ENCODE assay signal across 28 cellular contexts in genomic region chr1:53255031-53255430, GRCh38. TPM values are rescaled to one million over a fixed set of nuclear protein-coding genes. Genes with fewer than 3 reads are reported as not detected.
DNase-seq lines count a peak whose midpoint lies in the region; ATAC-seq, FAIRE-seq and TF ChIP-seq lines count a peak whose summit lies in the region.
"Had no signal": no experiment of that assay in that cellular context is flagged by ENCODE, and none has a peak within 500 bp of the region (broad histone marks: within the 10 kb centered on the region; RNA-seq: fewer than 3 reads in every experiment).

No MANE protein-coding gene starts in this region.

- H4K20me1 ChIP-seq in keratinocyte (ENCODE audit: control insufficient read depth, extremely low read depth, insufficient read depth, low read length), result no peaks in the 10 kb centered on the region

- no peaks in the 10 kb centered on the region for H3K9me1 ChIP-seq in keratinocyte (ENCODE audit: control insufficient read depth, extremely low read depth, insufficient read depth, low read length)

- H3K36me3 ChIP-seq in BJ (ENCODE audit: control insufficient read depth, insufficient read depth, low read length), result no peaks in the 10 kb centered on the region
- peaks cover 13% of the 10 kb centered on the region for H3K36me3 ChIP-seq in bronchial epithelial cell (ENCODE audit: control insufficient read depth, insufficient read depth, low read length)
- peaks cover 13 to 35% of the 10 kb centered on the region in 2 experiments for H3K36me3 ChIP-seq in keratinocyte (ENCODE audit: control insufficient read depth in 2 of 2, extremely low read depth in 1 of 2, insufficient read depth in 2 of 2, low read length in 2 of 2)
- H3K36me3 ChIP-seq: cardiac muscle cell, uterus had no signal

- H3K27ac Mint-ChIP-seq in activated CD4-positive, alpha-beta T cell treated with anti-CD3 and anti-CD28 coated beads, Interleukin-2, amount 10 ng/mL, durations not matched to agents 24 days and 14 days, result no peak overlapping the region
- H3K27ac Mint-ChIP-seq: dendritic cell treated with granulocyte-macrophage colony-stimulating factor and Interleukin-4, amounts not matched to agents 40 ng/mL and 50 ng/mL, for 4 days; T-helper 1 cell treated with Interleukin-12 subunit alpha and Interleukin-12 subunit beta and Interleukin-4 antibody, amounts not matched to agents 30 μg/mL and 1 μg/mL, for 36 hours had no signal

- no peak overlapping the region for H3K4me2 ChIP-seq in keratinocyte (ENCODE audit: control insufficient read depth, extremely low read depth, insufficient read depth, low read depth, low read length)

- POLR2A ChIA-PET in BJ (lab: Charles Lee), result no interaction called here

- H3K79me2 ChIP-seq in keratinocyte (ENCODE audit: control insufficient read depth, insufficient read depth, low read length), result no peaks in the 10 kb centered on the region

- H3K9me3 Mint-ChIP-seq in activated CD4-positive, alpha-beta T cell treated with anti-CD3 and anti-CD28 coated beads, Interleukin-2, amount 10 ng/mL, durations not matched to agents 24 days and 14 days, result no peaks in the 10 kb centered on the region
- H3K9me3 Mint-ChIP-seq: activated T-cell treated with anti-CD3 and anti-CD28 coated beads, Interleukin-2, amount 50 U/mL, for 4 hours; CD14-positive monocyte; dendritic cell treated with granulocyte-macrophage colony-stimulating factor and Interleukin-4, amounts not matched to agents 40 ng/mL and 50 ng/mL, for 4 days; naive B cell; T-helper 1 cell treated with Interleukin-12 subunit alpha and Interleukin-12 subunit beta and Interleukin-4 antibody, amounts not matched to agents 30 μg/mL and 1 μg/mL, for 36 hours had no signal

- H3K4me1 ChIP-seq in keratinocyte (ENCODE audit: control insufficient read depth, extremely low read depth, insufficient read depth, low read length), result no peaks in the 10 kb centered on the region
- H3K4me1 ChIP-seq: SJSA1, uterus had no signal

- intact Hi-C loops in activated CD4-positive, alpha-beta T cell treated with anti-CD3 and anti-CD28 coated beads, Interleukin-2, amount 10 ng/mL, durations not matched to agents 24 days and 14 days (cut with micrococcal nuclease), result no loop called here

- H3K9ac ChIP-seq in keratinocyte (ENCODE audit: control insufficient read depth, extremely low read depth, insufficient read depth, low read length), result no peak overlapping the region

- H3K27me3 ChIP-seq in BJ (ENCODE audit: control insufficient read depth, insufficient read depth, low read length), result no peaks in the 10 kb centered on the region
- H3K27me3 ChIP-seq in bronchial epithelial cell (ENCODE audit: control insufficient read depth, insufficient read depth, low read length), result no peaks in the 10 kb centered on the region
- no peaks in the 10 kb centered on the region for H3K27me3 ChIP-seq in keratinocyte (ENCODE audit: control insufficient read depth, extremely low read depth, insufficient read depth, low read length)
- H3K27me3 ChIP-seq: cardiac muscle cell, SJSA1, uterus had no signal

- TF ChIP-seq CTCF in BJ (IDR thresholded peaks at IDR 0.05; ENCODE audit: insufficient read depth, low read depth, low read length), result peak; percentile 24; the same call in 1 of the 2 replicates
- peak; percentile 18 for TF ChIP-seq CTCF in HFF-Myc (IDR thresholded peaks at IDR 0.05; ENCODE audit: low read depth, low read length, missing control alignments)
- peak; percentile 8 for TF ChIP-seq CTCF in bronchial epithelial cell (IDR thresholded peaks at IDR 0.05; ENCODE audit: insufficient read depth, low read length, severe bottlenecking)
- peak in 2 of 3 experiments; percentile 20 to 21 for TF ChIP-seq CTCF in keratinocyte (optimal IDR thresholded peaks at IDR 0.05 in 1 of 3, IDR thresholded peaks at IDR 0.05 in 1 of 3, conservative IDR thresholded peaks at IDR 0.05 in 1 of 3; ENCODE audit: extremely low read depth in 1 of 3, insufficient read depth in 2 of 3, low read length in 3 of 3)

- DNase-seq in BJ (ENCODE audit: low read depth) (no peak), HFF-Myc (ENCODE audit: extremely low read depth, low read depth) (no peak), bronchial epithelial cell (ENCODE audit: low read depth) (no peak), keratinocyte (ENCODE audit: low read depth, low spot score) (no peak), NCI-H146 (lab: John Stamatoyannopoulos, UW) (no peak)
- DNase-seq in activated naive CD4-positive, alpha-beta T cell treated with anti-CD3 and anti-CD28 coated beads, Interleukin-2, amount 50 U/mL, for 16 hours, result no peak
- DNase-seq in activated CD4-positive, alpha-beta T cell treated with anti-CD3 and anti-CD28 coated beads, Interleukin-2, amount 10 ng/mL, durations not matched to agents 24 days and 14 days, result no peak
- DNase-seq: activated naive CD4-positive, alpha-beta T cell treated with Interleukin-2 at 50 U/mL for 16 hours; activated T-cell treated with anti-CD3 and anti-CD28 coated beads, Interleukin-2, amount 50 U/mL, for 4 hours; amygdala; EL; glutamatergic neuron; KBM-7; mesendoderm; naive B cell; NCI-H2171; NCI-H524 treated with DMSO at 0.1 percent for 48 hours; retina; stimulated activated CD4-positive, alpha-beta T cell treated with anti-CD3 and anti-CD28 coated beads, Interleukin-4, amount 100 ng/mL, for 1 hour; stimulated activated naive CD4-positive, alpha-beta T cell; uterus had no signal

- H3K4me3 ChIP-seq in BJ (ENCODE audit: low read depth, low read length) (no peak overlapping the region), HFF-Myc (replicated peaks; ENCODE audit: low read depth, low read length) (no peak overlapping the region), bronchial epithelial cell (ENCODE audit: low read depth, low read length) (no peak overlapping the region), keratinocyte (ENCODE audit: control insufficient read depth in 2 of 3, extremely low read depth in 1 of 3, insufficient read depth in 2 of 3, low read depth in 1 of 3, low read length in 3 of 3) (no peak overlapping the region)
- H3K4me3 ChIP-seq: cardiac muscle cell, SJSA1, uterus had no signal

- H3K4me3 Mint-ChIP-seq in activated CD4-positive, alpha-beta T cell treated with anti-CD3 and anti-CD28 coated beads, Interleukin-2, amount 10 ng/mL, durations not matched to agents 24 days and 14 days, result no peak overlapping the region
- H3K4me3 Mint-ChIP-seq: activated T-cell treated with anti-CD3 and anti-CD28 coated beads, Interleukin-2, amount 50 U/mL, for 4 hours; CD14-positive monocyte; dendritic cell treated with granulocyte-macrophage colony-stimulating factor and Interleukin-4, amounts not matched to agents 40 ng/mL and 50 ng/mL, for 4 days; naive B cell; T-helper 1 cell treated with Interleukin-12 subunit alpha and Interleukin-12 subunit beta and Interleukin-4 antibody, amounts not matched to agents 30 μg/mL and 1 μg/mL, for 36 hours had no signal

- FAIRE-seq in bronchial epithelial cell (lab: Jason Lieb, UNC) (no peak), keratinocyte (lab: Jason Lieb, UNC) (no peak)
- FAIRE-seq: endometrium had no signal

- no peaks in the 10 kb centered on the region for H3K9me3 ChIP-seq in keratinocyte (ENCODE audit: control insufficient read depth, low read depth, low read length)
- H3K9me3 ChIP-seq: SJSA1, uterus had no signal

- H2AFZ ChIP-seq in keratinocyte (ENCODE audit: control insufficient read depth, low read length), result no peak overlapping the region

- CTCF ChIA-PET in BJ (lab: Yijun Ruan, JAX), result no interaction called here

- no peaks in the 10 kb centered on the region for H3K27me3 Mint-ChIP-seq in activated CD4-positive, alpha-beta T cell treated with anti-CD3 and anti-CD28 coated beads, Interleukin-2, amount 10 ng/mL, durations not matched to agents 24 days and 14 days
- H3K27me3 Mint-ChIP-seq: dendritic cell treated with granulocyte-macrophage colony-stimulating factor and Interleukin-4, amounts not matched to agents 40 ng/mL and 50 ng/mL, for 4 days; naive B cell had no signal

- no peaks in the 10 kb centered on the region for H3K4me1 Mint-ChIP-seq in activated CD4-positive, alpha-beta T cell treated with anti-CD3 and anti-CD28 coated beads, Interleukin-2, amount 10 ng/mL, durations not matched to agents 24 days and 14 days
- H3K4me1 Mint-ChIP-seq: CD14-positive monocyte, naive B cell had no signal

- dilution Hi-C loops in keratinocyte (cut with MboI; ENCODE audit: extremely low pct_ligation_motif_present, low sequenced_read_pairs), result no loop called here

- H3K27ac ChIP-seq in keratinocyte (ENCODE audit: control insufficient read depth, insufficient read depth, low read length), result no peak overlapping the region
- H3K27ac ChIP-seq: SJSA1, uterus had no signal

- no peak for ATAC-seq in HG03025 (IDR thresholded peaks at IDR 0.05; ENCODE audit: low FRiP score, unreplicated experiment)
- ATAC-seq: activated T-cell treated with anti-CD3 and anti-CD28 coated beads, Interleukin-2, amount 50 U/mL, for 4 hours had no signal

- peaks cover 64% of the 10 kb centered on the region for H3K36me3 Mint-ChIP-seq in activated CD4-positive, alpha-beta T cell treated with anti-CD3 and anti-CD28 coated beads, Interleukin-2, amount 10 ng/mL, durations not matched to agents 24 days and 14 days (ENCODE audit: low read depth)
- H3K36me3 Mint-ChIP-seq: naive B cell had no signal

RNA-seq across cellular contexts. Expression of gene MAGOH, which starts 16.7 kb away (rescaled TPM):
- 3.9 and 24.9 TPM in 2 replicates for polyA plus RNA-seq in BJ (2011; rRNA removed)
- polyA minus RNA-seq in BJ (2011; rRNA and poly(A)+ RNA removed), result 23.6 and 23.7 TPM in 2 replicates
- total RNA-seq in bronchial epithelial cell, result 33.7 and 53.1 TPM in 2 replicates
- polyA plus RNA-seq in keratinocyte, result 26.7 to 104 TPM (median 44.5 TPM) in 3 replicates
- 35.4 TPM for polyA plus RNA-seq in keratinocyte (2011; ENCODE audit: low read depth)
- 18.7 and 27.4 TPM in 2 replicates for polyA plus RNA-seq in keratinocyte (2011; cell fraction: cytosol; rRNA removed)
- polyA plus RNA-seq in keratinocyte (2011; cell fraction: nucleus; rRNA removed), result 10.3 and 23.9 TPM in 2 replicates
- polyA plus RNA-seq in keratinocyte (2012; ENCODE audit: low replicate concordance), result 53.5 and 92.0 TPM in 2 replicates
- polyA minus RNA-seq in keratinocyte, result 4.3 to 22.5 TPM (median 15.2 TPM) in 3 replicates
- 7.1 TPM for polyA minus RNA-seq in keratinocyte (2011; cell fraction: cytosol; rRNA and poly(A)+ RNA removed)
- 4.4 and 11.8 TPM in 2 replicates for polyA minus RNA-seq in keratinocyte (2011; cell fraction: nucleus; rRNA and poly(A)+ RNA removed)
- 96.4 and 107 TPM in 2 replicates for total RNA-seq in activated CD4-positive, alpha-beta T cell treated with anti-CD3 and anti-CD28 coated beads, Interleukin-2, amount 10 ng/mL, durations not matched to agents 24 days and 14 days

RNA-seq across cellular contexts. Expression of gene CZIB, which starts 34.6 kb away (rescaled TPM):
- polyA plus RNA-seq in BJ (2011; rRNA removed) (75.8 and 92.5 TPM in 2 replicates), keratinocyte (41.9 to 52.6 TPM (median 48.8 TPM) in 3 replicates)
- polyA minus RNA-seq in BJ (2011; rRNA and poly(A)+ RNA removed), result 17.2 and 23.4 TPM in 2 replicates
- total RNA-seq in bronchial epithelial cell, result 37.9 and 47.9 TPM in 2 replicates
- polyA plus RNA-seq in keratinocyte (2011; ENCODE audit: low read depth), result 17.4 TPM
- polyA plus RNA-seq in keratinocyte (2011; cell fraction: cytosol; rRNA removed), result 34.0 and 42.7 TPM in 2 replicates
- polyA plus RNA-seq in keratinocyte (2011; cell fraction: nucleus; rRNA removed), result 40.3 and 44.7 TPM in 2 replicates
- 34.0 and 34.1 TPM in 2 replicates for polyA plus RNA-seq in keratinocyte (2012; ENCODE audit: low replicate concordance)
- polyA minus RNA-seq in keratinocyte, result 14.6 to 17.2 TPM (median 17.0 TPM) in 3 replicates
- polyA minus RNA-seq in keratinocyte (2011; cell fraction: cytosol; rRNA and poly(A)+ RNA removed), result 11.9 TPM
- polyA minus RNA-seq in keratinocyte (2011; cell fraction: nucleus; rRNA and poly(A)+ RNA removed), result 6.1 and 12.9 TPM in 2 replicates
- total RNA-seq in activated CD4-positive, alpha-beta T cell treated with anti-CD3 and anti-CD28 coated beads, Interleukin-2, amount 10 ng/mL, durations not matched to agents 24 days and 14 days, result 44.7 and 44.9 TPM in 2 replicates

RNA-seq across cellular contexts. Expression of gene CPT2, which starts 58.4 kb away (rescaled TPM):
- polyA plus RNA-seq in BJ (2011; rRNA removed) (15.4 and 20.6 TPM in 2 replicates), keratinocyte (13.8 to 21.6 TPM (median 16.6 TPM) in 3 replicates)
- 11.5 and 12.7 TPM in 2 replicates for polyA minus RNA-seq in BJ (2011; rRNA and poly(A)+ RNA removed)
- 5.5 and 15.0 TPM in 2 replicates for total RNA-seq in bronchial epithelial cell
- 10.4 TPM for polyA plus RNA-seq in keratinocyte (2011; ENCODE audit: low read depth)
- 12.3 and 15.2 TPM in 2 replicates for polyA plus RNA-seq in keratinocyte (2011; cell fraction: cytosol; rRNA removed)
- 20.5 and 24.3 TPM in 2 replicates for polyA plus RNA-seq in keratinocyte (2011; cell fraction: nucleus; rRNA removed)
- 11.8 and 12.7 TPM in 2 replicates for polyA plus RNA-seq in keratinocyte (2012; ENCODE audit: low replicate concordance)
- polyA minus RNA-seq in keratinocyte, result 7.8 to 14.1 TPM (median 14.1 TPM) in 3 replicates
- 9.4 TPM for polyA minus RNA-seq in keratinocyte (2011; cell fraction: cytosol; rRNA and poly(A)+ RNA removed)
- polyA minus RNA-seq in keratinocyte (2011; cell fraction: nucleus; rRNA and poly(A)+ RNA removed), result 12.0 and 15.6 TPM in 2 replicates
- 19.5 and 19.9 TPM in 2 replicates for total RNA-seq in activated CD4-positive, alpha-beta T cell treated with anti-CD3 and anti-CD28 coated beads, Interleukin-2, amount 10 ng/mL, durations not matched to agents 24 days and 14 days
